20 cellular contexts compared by ENCODE assay signal in the genomic region with DNA sequence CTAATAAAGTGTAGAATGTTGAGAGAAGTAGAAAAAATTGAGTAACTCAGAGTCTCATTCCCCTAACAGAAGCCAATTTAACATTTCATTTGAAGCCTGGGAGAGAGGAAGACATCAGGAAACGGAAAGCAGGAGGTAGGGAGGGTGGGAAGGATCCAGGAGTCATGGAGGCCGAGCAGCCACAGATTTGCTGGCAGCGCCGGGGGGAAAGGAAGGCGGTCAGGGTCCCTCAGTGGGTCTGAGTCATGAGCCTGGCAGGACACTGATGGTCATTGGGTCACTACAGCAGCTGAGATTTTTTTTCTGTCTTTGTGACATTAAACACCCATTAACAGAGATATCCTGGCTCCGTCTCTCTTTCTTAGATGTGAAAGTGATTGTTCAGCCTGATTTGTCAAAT.
"Had no signal": no experiment of that assay in that cellular context is flagged by ENCODE, and none has a peak within 500 bp of the region (broad histone marks: within the 10 kb centered on the region; RNA-seq: fewer than 3 reads in every experiment).

No MANE protein-coding gene starts in this region.

- H3K36me3 Mint-ChIP-seq: naive thymus-derived CD8-positive, alpha-beta T cell; stimulated activated naive B cell treated with anti-CD40 and anti-IgM and Interleukin-4, amounts not matched to agents 10 μg/mL and 1 μg/mL and 100 μg/mL, for 72 hours had no signal

- H3K79me2 ChIP-seq: parathyroid adenoma had no signal

- DNase-seq: cortex of kidney; effector memory CD4-positive, alpha-beta T cell; heart left ventricle; hippocampal formation; kidney glomerular epithelial cell; naive thymus-derived CD8-positive, alpha-beta T cell; psoas muscle; retina; right lobe of liver; spleen; stimulated activated CD4-positive, alpha-beta T cell treated with anti-CD3 and anti-CD28 coated beads, Interleukin-2, amount 100 ng/mL, for 24 hours; stimulated activated CD4-positive, alpha-beta T cell treated with anti-CD3 and anti-CD28 coated beads, Interleukin-4, amount 100 ng/mL, for 4 hours; stimulated activated naive B cell treated with anti-CD40 and anti-IgM and Interleukin-4, amounts not matched to agents 10 μg/mL and 1 μg/mL and 100 μg/mL, for 72 hours; stimulated activated naive CD8-positive, alpha-beta T cell treated with anti-CD3 and anti-CD28 coated beads, Interleukin-15, amount 100 ng/mL, for 72 hours; testis; transverse colon had no signal

- H3K27ac Mint-ChIP-seq: naive thymus-derived CD8-positive, alpha-beta T cell; stimulated activated naive B cell treated with anti-CD40 and anti-IgM and Interleukin-4, amounts not matched to agents 10 μg/mL and 1 μg/mL and 100 μg/mL, for 72 hours; stimulated activated naive CD8-positive, alpha-beta T cell treated with anti-CD3 and anti-CD28 coated beads, Interleukin-15, amount 100 ng/mL, for 72 hours had no signal

- H3K27me3 ChIP-seq: heart left ventricle, right lobe of liver, spleen, testis, transverse colon had no signal

- H3K9me3 ChIP-seq: psoas muscle, right lobe of liver, testis, transverse colon had no signal

- ATAC-seq: esophagus mucosa; heart left ventricle; naive thymus-derived CD8-positive, alpha-beta T cell; psoas muscle; right lobe of liver; stimulated activated naive B cell treated with anti-CD40 and anti-IgM and Interleukin-4, amounts not matched to agents 10 μg/mL and 1 μg/mL and 100 μg/mL, for 72 hours; stimulated activated naive CD8-positive, alpha-beta T cell treated with anti-CD3 and anti-CD28 coated beads, Interleukin-15, amount 100 ng/mL, for 72 hours had no signal

- H3K9ac ChIP-seq: parathyroid adenoma had no signal

- H3K4me1 ChIP-seq: heart left ventricle, parathyroid adenoma, psoas muscle, right lobe of liver, spleen, testis, transverse colon had no signal

- H3K4me3 Mint-ChIP-seq: naive thymus-derived CD8-positive, alpha-beta T cell; stimulated activated naive B cell treated with anti-CD40 and anti-IgM and Interleukin-4, amounts not matched to agents 10 μg/mL and 1 μg/mL and 100 μg/mL, for 72 hours; stimulated activated naive CD8-positive, alpha-beta T cell treated with anti-CD3 and anti-CD28 coated beads, Interleukin-15, amount 100 ng/mL, for 72 hours had no signal

- H3K4me3 ChIP-seq: heart left ventricle, psoas muscle, right lobe of liver, spleen, testis, transverse colon had no signal

- FAIRE-seq: endometrium, frontal cortex had no signal

- H3K36me3 ChIP-seq: heart left ventricle, right lobe of liver, spleen, transverse colon had no signal

- H3K27me3 Mint-ChIP-seq: stimulated activated naive B cell treated with anti-CD40 and anti-IgM and Interleukin-4, amounts not matched to agents 10 μg/mL and 1 μg/mL and 100 μg/mL, for 72 hours had no signal

- H3K4me1 Mint-ChIP-seq: naive thymus-derived CD8-positive, alpha-beta T cell; stimulated activated naive B cell treated with anti-CD40 and anti-IgM and Interleukin-4, amounts not matched to agents 10 μg/mL and 1 μg/mL and 100 μg/mL, for 72 hours; stimulated activated naive CD8-positive, alpha-beta T cell treated with anti-CD3 and anti-CD28 coated beads, Interleukin-15, amount 100 ng/mL, for 72 hours had no signal

- H3K27ac ChIP-seq: heart left ventricle, parathyroid adenoma, psoas muscle, right lobe of liver, spleen, testis, transverse colon had no signal

- H2AFZ ChIP-seq: parathyroid adenoma had no signal
